ENCODE assay signal across 9 cellular contexts in the genomic region with DNA sequence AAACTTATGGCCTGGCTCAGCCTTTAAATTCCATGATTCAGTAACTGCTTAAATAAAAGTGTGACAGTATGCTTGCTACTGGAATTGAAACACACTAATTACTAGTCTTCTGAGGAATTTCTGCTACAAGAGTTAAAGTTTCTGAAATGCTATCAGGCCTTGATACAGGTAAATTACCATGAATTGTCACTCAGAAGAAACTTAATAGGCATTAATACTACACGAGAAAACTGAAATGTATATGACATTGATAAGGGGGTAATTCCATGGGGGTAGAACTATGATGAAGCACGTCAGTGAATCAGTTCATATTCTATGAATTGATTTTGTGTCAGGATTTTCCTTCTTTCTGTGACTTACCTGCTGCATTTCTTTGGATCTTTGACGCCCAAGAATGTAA. TPM values are rescaled to one million over a fixed set of nuclear protein-coding genes. Genes with fewer than 3 reads are reported as not detected.
"Had no signal": no experiment of that assay in that cellular context is flagged by ENCODE, and none has a peak within 500 bp of the region (broad histone marks: within the 10 kb centered on the region; RNA-seq: fewer than 3 reads in every experiment).

No MANE protein-coding gene starts in this region.

- ATAC-seq: HepG2, K562 had no signal

- DNase-seq: IMR-90, KBM-7, KG1 had no signal

- H3K4me3 Mint-ChIP-seq: IgD-negative memory B cell had no signal

- H3K27ac Mint-ChIP-seq: IgD-negative memory B cell had no signal

- H3K4me3 ChIP-seq: K562 had no signal

- H3K27ac ChIP-seq: HL-60 had no signal

RNA-seq across cellular contexts. Expression of a gene that starts 3.0 kb away (rescaled TPM):
- total RNA-seq: HepG2 had no signal
- polyA plus RNA-seq: HepG2, IgD-negative memory B cell, IMR-90 had no signal

RNA-seq across cellular contexts. Expression of a gene that starts 8.3 kb away (rescaled TPM):
- total RNA-seq: HepG2, HT-29, HT1080, IMR-90, K562 had no signal
- polyA plus RNA-seq: HepG2, IgD-negative memory B cell, IMR-90, K562 had no signal
